ENCODE assay signal across 10 cellular contexts in genomic region chr3:36124118-36124796, GRCh38.
DNase-seq lines count a peak whose midpoint lies in the region; ATAC-seq and TF ChIP-seq lines count a peak whose summit lies in the region.
"Had no signal": no experiment of that assay in that cellular context is flagged by ENCODE, and none has a peak within 500 bp of the region (broad histone marks: within the 10 kb centered on the region; RNA-seq: fewer than 3 reads in every experiment).

No MANE protein-coding gene starts in this region.

- BruUV-seq in mammary epithelial cell (replicated peaks; lab: Mats Ljungman, UMichigan), result no TSS peak

- no peaks in the 10 kb centered on the region for H3K79me2 ChIP-seq in mammary epithelial cell (ENCODE audit: insufficient read depth, low read length)

- H3K36me3 Mint-ChIP-seq in T-cell, result no peaks in the 10 kb centered on the region

- in situ Hi-C loops in mammary epithelial cell (cut with MboI; ENCODE audit: low sequenced_read_pairs in 2 of 2) (loop anchor here (5.0 to 10.0 kb wide), 3 partner anchors 421 to 583 kb away; no protein-coding TSS in a partner anchor), gastrocnemius medialis (cut with MboI; ENCODE audit: low sequenced_read_pairs in 4 of 4) (no loop called here)

- no peak overlapping the region for H2BK5ac ChIP-seq in mesenchymal stem cell (ENCODE audit: low read depth, low read length, poor library complexity, severe bottlenecking)

- H4K20me1 ChIP-seq in mammary epithelial cell (ENCODE audit: insufficient read depth, low read length), result no peaks in the 10 kb centered on the region

- dilution Hi-C loops in mammary epithelial cell (cut with HindIII; ENCODE audit: low sequenced_read_pairs), result no loop called here

- ATAC-seq in T-cell (replicated peaks in 1 of 4), result no peak
- no peak for ATAC-seq in HG03045 (IDR thresholded peaks at IDR 0.05; ENCODE audit: unreplicated experiment)
- no peak for ATAC-seq in gastrocnemius medialis

- no peak overlapping the region for H2BK15ac ChIP-seq in mesenchymal stem cell (ENCODE audit: low read depth, poor library complexity, severe bottlenecking)

- H3K4me1 Mint-ChIP-seq in T-cell, result no peaks in the 10 kb centered on the region

- no peak overlapping the region for H2BK120ac ChIP-seq in mesenchymal stem cell (ENCODE audit: low read depth, low read length)

- WGBS in mammary epithelial cell (ENCODE audit: low coverage, missing lambda C conversion rate), result 50% methylated on average over 2 of the region's 2 CpGs
- WGBS in mesenchymal stem cell, result 36% methylated on average over 2 of the region's 2 CpGs

- no peaks in the 10 kb centered on the region for H3K9me3 ChIP-seq in mammary epithelial cell (replicated peaks; ENCODE audit: insufficient read depth, low read length)
- H3K9me3 ChIP-seq in mesenchymal stem cell (ENCODE audit: control insufficient read depth, low read length), result peaks cover 7% of the 10 kb centered on the region
- H3K9me3 ChIP-seq in uterus, result no peaks in the 10 kb centered on the region
- no peaks in the 10 kb centered on the region for H3K9me3 ChIP-seq in gastrocnemius medialis

- TF ChIP-seq CTCF in NB4 (IDR thresholded peaks at IDR 0.05; ENCODE audit: low read depth, low read length) (no peak), mammary epithelial cell (conservative IDR thresholded peaks at IDR 0.05 in 1 of 2, IDR thresholded peaks at IDR 0.05 in 1 of 2; ENCODE audit: extremely low read depth in 1 of 2, insufficient read depth in 1 of 2, low read depth in 1 of 2, low read length in 2 of 2) (peak; percentile 92 to 96), uterus (IDR thresholded peaks at IDR 0.05) (no peak), gastrocnemius medialis (IDR thresholded peaks at IDR 0.05 in 4 of 5, conservative IDR thresholded peaks at IDR 0.05 in 1 of 5) (peak in 1 of 5 experiments; percentile 8)

- H3K27me3 Mint-ChIP-seq in T-cell, result no peaks in the 10 kb centered on the region

- POLR2A ChIA-PET in T-cell (lab: Charles Lee), result no interaction called here

- DNase-seq in DMS53 (lab: John Stamatoyannopoulos, UW) (peak; percentile 62), NB4 (ENCODE audit: low read depth) (peak; percentile 9), mammary epithelial cell (peak; percentile 65), mesenchymal stem cell (peak; percentile 39), T-cell (no peak), uterus (no peak), gastrocnemius medialis (no peak)

- H3K23ac ChIP-seq in mesenchymal stem cell (ENCODE audit: low read length in 2 of 2), result no peak overlapping the region

- no peak overlapping the region for H2AK5ac ChIP-seq in mesenchymal stem cell (ENCODE audit: low read length, severe bottlenecking)

- no peak for TF ChIP-seq POLR2A in NB4 (IDR thresholded peaks at IDR 0.05; ENCODE audit: extremely low read depth, insufficient read length)
- no peak for TF ChIP-seq POLR2A in uterus (IDR thresholded peaks at IDR 0.05)
- no peak for TF ChIP-seq POLR2A in gastrocnemius medialis (IDR thresholded peaks at IDR 0.05)

- no peak overlapping the region for H3K14ac ChIP-seq in mesenchymal stem cell (ENCODE audit: low read length in 2 of 2)

- H3K9ac ChIP-seq in mammary epithelial cell (ENCODE audit: insufficient read depth, low read length) (no peak overlapping the region), mesenchymal stem cell (ENCODE audit: low read length) (no peak overlapping the region)
- H3K9ac ChIP-seq: KMS-11 had no signal

- H3K27me3 ChIP-seq in mammary epithelial cell (ENCODE audit: insufficient read depth, low read length) (no peaks in the 10 kb centered on the region), mesenchymal stem cell (ENCODE audit: control insufficient read depth in 1 of 2, insufficient read depth in 1 of 2, low read length in 2 of 2) (no peaks in the 10 kb centered on the region), uterus (no peaks in the 10 kb centered on the region), gastrocnemius medialis (no peaks in the 10 kb centered on the region)

- no peak overlapping the region for H3K18ac ChIP-seq in mesenchymal stem cell (ENCODE audit: low read depth in 1 of 2, low read length in 2 of 2)

- H2AFZ ChIP-seq in mammary epithelial cell (ENCODE audit: low read depth, low read length) (no peak overlapping the region), mesenchymal stem cell (ENCODE audit: low read depth, low read length) (no peak overlapping the region)

- no peak overlapping the region for H3K27ac Mint-ChIP-seq in T-cell

- H3K79me1 ChIP-seq in mesenchymal stem cell (replicated peaks; ENCODE audit: low read length, poor library complexity, severe bottlenecking), result no peaks in the 10 kb centered on the region

- H3K4me1 ChIP-seq in mammary epithelial cell (ENCODE audit: insufficient read depth, low read length) (no peaks in the 10 kb centered on the region), mesenchymal stem cell (ENCODE audit: control insufficient read depth, insufficient read depth, low read depth, low read length) (no peaks in the 10 kb centered on the region), uterus (no peaks in the 10 kb centered on the region), gastrocnemius medialis (no peaks in the 10 kb centered on the region)

- no peak overlapping the region for H2BK12ac ChIP-seq in mesenchymal stem cell (ENCODE audit: low read length in 2 of 2)

- H3K4ac ChIP-seq in mesenchymal stem cell (ENCODE audit: low read depth in 1 of 2, low read length in 2 of 2), result no peak overlapping the region

- H3K36me3 ChIP-seq in mammary epithelial cell (ENCODE audit: insufficient read depth, low read length), result no peaks in the 10 kb centered on the region
- H3K36me3 ChIP-seq in mesenchymal stem cell (ENCODE audit: control insufficient read depth in 1 of 2, insufficient read depth in 2 of 2, low read depth in 1 of 2, low read length in 2 of 2), result no peaks in the 10 kb centered on the region
- no peaks in the 10 kb centered on the region for H3K36me3 ChIP-seq in uterus
- H3K36me3 ChIP-seq in gastrocnemius medialis, result no peaks in the 10 kb centered on the region

- CTCF ChIA-PET in mammary epithelial cell (lab: Charles Lee; ENCODE audit: low non-redundant PET), result interaction anchor here (0.7 kb wide), 1 partner anchor 412 kb away, joined by 3 read pairs; no protein-coding TSS in a partner anchor
- CTCF ChIA-PET in T-cell (lab: Charles Lee), result no interaction called here

- H3K4me3 Mint-ChIP-seq in T-cell, result no peak overlapping the region

- H3K4me2 ChIP-seq in mammary epithelial cell (ENCODE audit: insufficient read depth, low read depth, low read length) (no peak overlapping the region), mesenchymal stem cell (ENCODE audit: low read length, poor library complexity, severe bottlenecking) (no peak overlapping the region)
- H3K4me2 ChIP-seq: KMS-11 had no signal

- H3K27ac ChIP-seq in mammary epithelial cell (ENCODE audit: insufficient read depth, low read depth, low read length) (no peak overlapping the region), mesenchymal stem cell (ENCODE audit: low read length, poor library complexity, severe bottlenecking) (no peak overlapping the region), uterus (no peak overlapping the region), gastrocnemius medialis (no peak overlapping the region)
- H3K27ac ChIP-seq: KMS-11 had no signal

- H3K9me3 Mint-ChIP-seq in T-cell, result peaks cover 13 to 21% (median 16%) of the 10 kb centered on the region in 3 donors

- no peak overlapping the region for H4K91ac ChIP-seq in mesenchymal stem cell (ENCODE audit: low read length)

- intact Hi-C loops in mammary epithelial cell (cut with micrococcal nuclease) (loop anchor here (1.0 to 5.0 kb wide), 5 partner anchors 157 to 577 kb away; no protein-coding TSS in a partner anchor), uterus (cut with DNase I; ENCODE audit: low total_unique reads) (no loop called here), gastrocnemius medialis (cut with DNase I; ENCODE audit: low total_unique reads) (no loop called here)

- H3K4me3 ChIP-seq in NB4 (ENCODE audit: low read depth, low read length) (no peak overlapping the region), mammary epithelial cell (replicated peaks in 1 of 3; ENCODE audit: insufficient read depth in 1 of 3, low read depth in 2 of 3, low read length in 3 of 3) (no peak overlapping the region), mesenchymal stem cell (ENCODE audit: insufficient read depth in 1 of 2, low read depth in 1 of 2, low read length in 2 of 2) (no peak overlapping the region), uterus (no peak overlapping the region), gastrocnemius medialis (no peak overlapping the region)
- H3K4me3 ChIP-seq: lung had no signal

- no peak overlapping the region for H4K8ac ChIP-seq in mesenchymal stem cell (ENCODE audit: low read length)

Comparison
In these comparisons a context has a peak if more than half of its experiments do, and no peak if none do; other contexts are left out.
1. DNase-seq: peak in DMS53 (single experiment), NB4 (single experiment), mammary epithelial cell (single experiment) and mesenchymal stem cell (single experiment); none in T-cell (0 of 34), uterus (0 of 2) and gastrocnemius medialis (0 of 2).
2. CTCF ChIP-seq: peak in mammary epithelial cell (2 of 2); none in NB4 (single experiment) and uterus (0 of 4).
3. in situ Hi-C loops: an anchor here in mammary epithelial cell (5.0 to 10.0 kb wide); none called in gastrocnemius medialis.